ENCODE assay signal across 26 cellular contexts in genomic region chr13:63367522-63368198, GRCh38.
"Had no signal": no experiment of that assay in that cellular context is flagged by ENCODE, and none has a peak within 500 bp of the region (broad histone marks: within the 10 kb centered on the region; RNA-seq: fewer than 3 reads in every experiment).

No MANE protein-coding gene starts in this region.

- H3K36me3 ChIP-seq: esophagus squamous epithelium, left lung, sigmoid colon had no signal

- ATAC-seq: activated CD4-positive, alpha-beta T cell treated with anti-CD3 and anti-CD28 coated beads for 36 hours; activated T-cell treated with anti-CD3 and anti-CD28 coated beads, Interleukin-2, amount 50 U/mL, for 4 hours; effector memory CD8-positive, alpha-beta T cell; foreskin keratinocyte; left lung; naive thymus-derived CD4-positive, alpha-beta T cell; T-cell had no signal

- DNase-seq: activated B cell treated with CpG ODN at 0.5 μM for 24 hours; activated CD4-positive, alpha-beta T cell treated with anti-CD3 and anti-CD28 coated beads for 36 hours; activated CD4-positive, alpha-beta T cell treated with anti-CD3 and anti-CD28 coated beads, Interleukin-2, amount 50 U/mL, for 4 hours; activated CD8-positive, alpha-beta memory T cell treated with anti-CD3 and anti-CD28 coated beads, Interleukin-2, amount 50 U/mL, for 48 hours; activated naive CD4-positive, alpha-beta T cell treated with Interleukin-2 at 50 U/mL for 16 hours; activated naive CD8-positive, alpha-beta T cell treated with anti-CD3 and anti-CD28 coated beads for 36 hours; activated T-cell treated with anti-CD3 and anti-CD28 coated beads, Interleukin-2, amount 50 U/mL, for 4 hours; dorsolateral prefrontal cortex; effector memory CD8-positive, alpha-beta T cell; esophagus squamous epithelium; foreskin keratinocyte; left lung; naive thymus-derived CD4-positive, alpha-beta T cell; retina; sigmoid colon; stimulated activated CD4-positive, alpha-beta T cell treated with anti-CD3 and anti-CD28 coated beads, Interleukin-15, amount 100 ng/mL, for 24 hours; stimulated activated CD8-positive, alpha-beta memory T cell treated with anti-CD3 and anti-CD28 coated beads, Interleukin-4, amount 100 ng/mL, for 48 hours; stimulated activated naive CD4-positive, alpha-beta T cell; T-cell had no signal

- H3K36me3 Mint-ChIP-seq: activated naive CD8-positive, alpha-beta T cell treated with anti-CD3 and anti-CD28 coated beads for 36 hours; naive thymus-derived CD4-positive, alpha-beta T cell; T-cell had no signal

- H3K4me3 Mint-ChIP-seq: activated B cell treated with CpG ODN at 0.5 μM for 24 hours; activated CD4-positive, alpha-beta T cell treated with anti-CD3 and anti-CD28 coated beads for 36 hours; activated naive CD8-positive, alpha-beta T cell treated with anti-CD3 and anti-CD28 coated beads for 36 hours; activated T-cell treated with anti-CD3 and anti-CD28 coated beads, Interleukin-2, amount 50 U/mL, for 4 hours; central memory CD8-positive, alpha-beta T cell; effector memory CD8-positive, alpha-beta T cell; naive thymus-derived CD4-positive, alpha-beta T cell; neural crest cell; T-cell; T-helper 2 cell treated with Interferon-gamma antibody and Interleukin-4, amounts not matched to agents 5 μg/mL and 100 μg/mL, for 36 hours had no signal

- H3K9me3 ChIP-seq: left lung, sigmoid colon had no signal

- H3K4me3 ChIP-seq: dorsolateral prefrontal cortex, esophagus squamous epithelium, left lung, lung, sigmoid colon, smooth muscle cell had no signal

- H3K4me2 ChIP-seq: smooth muscle cell had no signal

- H3K27me3 ChIP-seq: dorsolateral prefrontal cortex, esophagus squamous epithelium, foreskin keratinocyte, left lung, sigmoid colon had no signal

- H3K4me1 ChIP-seq: esophagus squamous epithelium, foreskin keratinocyte, left lung, sigmoid colon had no signal

- H3K9me3 Mint-ChIP-seq: neural crest cell had no signal

- H3K27me3 Mint-ChIP-seq: activated B cell treated with CpG ODN at 0.5 μM for 24 hours; activated CD4-positive, alpha-beta T cell treated with anti-CD3 and anti-CD28 coated beads for 36 hours; activated naive CD8-positive, alpha-beta T cell treated with anti-CD3 and anti-CD28 coated beads for 36 hours; central memory CD8-positive, alpha-beta T cell; effector memory CD8-positive, alpha-beta T cell; naive thymus-derived CD4-positive, alpha-beta T cell; progenitor cell of endocrine pancreas; T-cell had no signal

- H3K27ac ChIP-seq: dorsolateral prefrontal cortex, esophagus squamous epithelium, foreskin keratinocyte, left lung, sigmoid colon had no signal

- H3K27ac Mint-ChIP-seq: activated B cell treated with CpG ODN at 0.5 μM for 24 hours; activated CD4-positive, alpha-beta T cell treated with anti-CD3 and anti-CD28 coated beads for 36 hours; activated naive CD8-positive, alpha-beta T cell treated with anti-CD3 and anti-CD28 coated beads for 36 hours; activated T-helper 2 cell treated with anti-CD3 and anti-CD28 coated beads, Interferon-gamma antibody, Interleukin-2, Interleukin-4, amounts not matched to agents 10 μg/mL and 5 μg/mL and 100 μg/mL, durations not matched to agents 14 hours and 24 hours and 36 hours; effector memory CD8-positive, alpha-beta T cell; naive thymus-derived CD4-positive, alpha-beta T cell; progenitor cell of endocrine pancreas; T-cell; T-helper 2 cell treated with Interferon-gamma antibody and Interleukin-4, amounts not matched to agents 5 μg/mL and 100 μg/mL, for 36 hours had no signal

- H3K4me1 Mint-ChIP-seq: activated B cell treated with CpG ODN at 0.5 μM for 24 hours; activated CD4-positive, alpha-beta T cell treated with anti-CD3 and anti-CD28 coated beads for 36 hours; activated naive CD8-positive, alpha-beta T cell treated with anti-CD3 and anti-CD28 coated beads for 36 hours; central memory CD8-positive, alpha-beta T cell; naive thymus-derived CD4-positive, alpha-beta T cell; neural crest cell; T-cell had no signal
